ENCODE assay signal across 8 cellular contexts in the genomic region with DNA sequence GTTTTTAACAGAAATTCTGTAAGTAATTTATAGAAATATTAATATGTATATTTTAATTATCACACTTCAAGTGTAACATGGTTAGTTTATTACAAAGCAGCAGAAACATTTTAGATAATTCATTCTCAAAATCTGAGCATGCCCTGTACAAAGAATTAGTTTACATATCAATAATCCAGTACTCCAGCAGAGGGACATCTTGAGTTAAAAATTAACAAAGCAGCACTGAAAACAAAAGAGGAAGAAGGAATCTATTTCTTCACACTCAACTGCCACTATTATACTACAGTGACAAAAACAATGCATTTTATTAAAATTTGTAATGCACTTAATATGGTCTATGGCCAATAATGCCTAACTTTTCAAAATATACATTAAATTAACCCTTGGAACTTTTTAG.
A peak's percentile ranks its signal among the peaks of the same experiment; 100 is the strongest.
DNase-seq lines count a peak whose midpoint lies in the region; ATAC-seq, FAIRE-seq and TF ChIP-seq lines count a peak whose summit lies in the region.

No MANE protein-coding gene starts in this region.

- TF ChIP-seq CTCF in bronchial epithelial cell (IDR thresholded peaks at IDR 0.05; ENCODE audit: insufficient read depth, low read length, severe bottlenecking) = no peak

- no peaks in the 10 kb centered on the region for H3K36me3 ChIP-seq in bronchial epithelial cell (ENCODE audit: control insufficient read depth, insufficient read depth, low read length)

- FAIRE-seq in bronchial epithelial cell (lab: Jason Lieb, UNC) = no peak

- peak; percentile 61 for DNase-seq in MV-4-11 (lab: John Stamatoyannopoulos, UW)
- DNase-seq in bronchial epithelial cell (ENCODE audit: low read depth) = peak; percentile 4
- peak; percentile 68 for DNase-seq in pons (ENCODE audit: low spot score)
- DNase-seq in KG1 (lab: John Stamatoyannopoulos, UW) = no peak
- DNase-seq in cerebellar cortex (ENCODE audit: low spot score) = no peak

- H3K27me3 ChIP-seq in bronchial epithelial cell (ENCODE audit: control insufficient read depth, insufficient read depth, low read length) = no peaks in the 10 kb centered on the region

- ATAC-seq in GM21717 (IDR thresholded peaks at IDR 0.05; ENCODE audit: unreplicated experiment) (peak; percentile 74), HG02981 (IDR thresholded peaks at IDR 0.05; ENCODE audit: unreplicated experiment) (no peak), HG03439 (IDR thresholded peaks at IDR 0.05; ENCODE audit: unreplicated experiment) (no peak)

- no peak overlapping the region for H3K4me3 ChIP-seq in bronchial epithelial cell (ENCODE audit: low read depth, low read length)

Comparison
In these comparisons a context has a peak if more than half of its experiments do, and no peak if none do; other contexts are left out.
1. DNase-seq: peak in MV-4-11 (single experiment), bronchial epithelial cell (single experiment) and pons (single experiment); none in KG1 (single experiment) and cerebellar cortex (single experiment).